8 cellular contexts compared by ENCODE assay signal in genomic region chr2:54329482-54330225, GRCh38.
A peak's percentile ranks its signal among the peaks of the same experiment; 100 is the strongest.
DNase-seq lines count a peak whose midpoint lies in the region; ATAC-seq and TF ChIP-seq lines count a peak whose summit lies in the region.

No MANE protein-coding gene starts in this region.

- H3K9me3 Mint-ChIP-seq in activated CD4-positive, alpha-beta T cell treated with anti-CD3 and anti-CD28 coated beads for 36 hours (ENCODE audit: low read depth) = peaks cover 1% of the 10 kb centered on the region

- peaks cover 15% of the 10 kb centered on the region for H3K27me3 Mint-ChIP-seq in activated CD4-positive, alpha-beta T cell treated with anti-CD3 and anti-CD28 coated beads for 36 hours

- no peak for TF ChIP-seq POLR2A in esophagus muscularis mucosa (IDR thresholded peaks at IDR 0.05; ENCODE audit: low read depth)

- intact Hi-C loops in activated CD4-positive, alpha-beta T cell treated with anti-CD3 and anti-CD28 coated beads for 36 hours (cut with DNase I, micrococcal nuclease) = loop anchor here (1.0 to 5.0 kb wide), 5 partner anchors 212 to 903 kb away; partner anchors contain the start of genes ACYP2 (in 2 of the 2), CLHC1 (in 1 of the 2), EML6 (in 1 of the 2) and PSME4 (in 1 of the 2)
- intact Hi-C loops in Panc1 (cut with micrococcal nuclease; ENCODE audit: unreplicated experiment) (no loop called here), esophagus muscularis mucosa (cut with DNase I) (loop anchor here (5.0 to 10.0 kb wide), 3 partner anchors 105 to 373 kb away; no protein-coding TSS in a partner anchor)

- in situ Hi-C loops in Panc1 (cut with HindIII; ENCODE audit: low pct_unique_long_range_greater_than_20kb, low sequenced_read_pairs) = no loop called here

- DNase-seq in activated CD4-positive, alpha-beta T cell treated with anti-CD3 and anti-CD28 coated beads for 36 hours = no peak
- DNase-seq in activated CD4-positive, alpha-beta T cell treated with anti-CD3 and anti-CD28 coated beads for 48 hours = no peak
- no peak for DNase-seq in Panc1 (ENCODE audit: low read depth, low spot score)
- no peak for DNase-seq in esophagus muscularis mucosa (ENCODE audit: extremely low spot score)
- no peak for DNase-seq in SKM-1 (lab: John Stamatoyannopoulos, UW; ENCODE audit: unreplicated experiment)

- ATAC-seq in activated CD4-positive, alpha-beta T cell treated with anti-CD3 and anti-CD28 coated beads for 36 hours = no peak
- ATAC-seq in Panc1 (no peak), GM19452 (IDR thresholded peaks at IDR 0.05; ENCODE audit: unreplicated experiment) (no peak), GM19467 (IDR thresholded peaks at IDR 0.05; ENCODE audit: unreplicated experiment) (no peak)

- WGBS in esophagus muscularis mucosa = 31% methylated on average over 6 of the region's 6 CpGs

- peaks cover 8% of the 10 kb centered on the region; the same call in 1 of the 2 replicates for H3K4me1 ChIP-seq in Panc1 (ENCODE audit: control insufficient read depth, insufficient read depth, low read length)
- peaks cover 15 to 21% (median 19%) of the 10 kb centered on the region in 4 donors for H3K4me1 ChIP-seq in esophagus muscularis mucosa
- peaks cover 4% of the 10 kb centered on the region for H3K4me1 ChIP-seq in rectal smooth muscle tissue (ENCODE audit: control insufficient read depth, insufficient read depth, low read length)

- no peak for TF ChIP-seq EP300 in esophagus muscularis mucosa (IDR thresholded peaks at IDR 0.05)

- TF ChIP-seq CTCF in Panc1 (IDR thresholded peaks at IDR 0.05) (peak; percentile 10; the same call in 1 of the 2 replicates), esophagus muscularis mucosa (IDR thresholded peaks at IDR 0.05) (no peak)

- no TSS peak for BruUV-seq in Panc1 (replicated peaks; lab: Mats Ljungman, UMichigan)

- peaks cover 15% of the 10 kb centered on the region for H3K4me1 Mint-ChIP-seq in activated CD4-positive, alpha-beta T cell treated with anti-CD3 and anti-CD28 coated beads for 36 hours

- H3K36me3 ChIP-seq in Panc1 (ENCODE audit: control insufficient read depth, insufficient read depth, low read length) (no peaks in the 10 kb centered on the region), esophagus muscularis mucosa (no peaks in the 10 kb centered on the region), rectal smooth muscle tissue (ENCODE audit: control insufficient read depth, insufficient read depth, low read length) (no peaks in the 10 kb centered on the region)

- H3K36me3 Mint-ChIP-seq in activated CD4-positive, alpha-beta T cell treated with anti-CD3 and anti-CD28 coated beads for 36 hours (ENCODE audit: low read depth) = no peaks in the 10 kb centered on the region

- H3K27me3 ChIP-seq in Panc1 (ENCODE audit: control insufficient read depth, insufficient read depth, low read length) (peaks cover 5% of the 10 kb centered on the region; the same call in 1 of the 2 replicates), esophagus muscularis mucosa (no peaks in the 10 kb centered on the region), rectal smooth muscle tissue (ENCODE audit: control insufficient read depth, insufficient read depth, low read length) (no peaks in the 10 kb centered on the region)

- POLR2A ChIA-PET in activated CD4-positive, alpha-beta T cell treated with anti-CD3 and anti-CD28 coated beads for 36 hours (lab: Charles Lee) = no interaction called here
- POLR2A ChIA-PET in Panc1 (lab: Charles Lee) = no interaction called here

- H3K27ac ChIP-seq in Panc1 (ENCODE audit: low read length) (peak overlapping the region; percentile 75), esophagus muscularis mucosa (replicated peaks in 1 of 4) (peak overlapping the region; percentile 83 to 97 (median 92)), rectal smooth muscle tissue (ENCODE audit: low read depth, low read length) (peak overlapping the region; percentile 90)

- CTCF ChIA-PET in activated CD4-positive, alpha-beta T cell treated with anti-CD3 and anti-CD28 coated beads for 36 hours (lab: Charles Lee) = interaction anchor here (0.7 kb wide), 2 partner anchors 31 to 91 kb away, joined by 4 read pairs; no protein-coding TSS in a partner anchor
- CTCF ChIA-PET in Panc1 (lab: Charles Lee) = no interaction called here

- peak overlapping the region; percentile 72 for H3K4me3 Mint-ChIP-seq in activated CD4-positive, alpha-beta T cell treated with anti-CD3 and anti-CD28 coated beads for 36 hours

- H3K9ac ChIP-seq in rectal smooth muscle tissue (ENCODE audit: low read length) = peak overlapping the region; percentile 43

- no peaks in the 10 kb centered on the region for H3K9me3 ChIP-seq in Panc1 (ENCODE audit: control insufficient read depth, insufficient read depth, low read depth, low read length)
- peaks cover 0 to 11% (median 3%) of the 10 kb centered on the region in 4 donors for H3K9me3 ChIP-seq in esophagus muscularis mucosa

- H3K4me3 ChIP-seq in Panc1 (ENCODE audit: low read depth in 2 of 2, low read length in 2 of 2) (peak overlapping the region; percentile 63 to 78), esophagus muscularis mucosa (peak overlapping the region; percentile 57 to 75 (median 68)), rectal smooth muscle tissue (ENCODE audit: low read length) (peak overlapping the region; percentile 82)

- H3K27ac Mint-ChIP-seq in activated CD4-positive, alpha-beta T cell treated with anti-CD3 and anti-CD28 coated beads for 36 hours = no peak overlapping the region
